ENCODE assay signal across 8 cellular contexts in genomic region chr5:14727428-14727865, GRCh38.
A peak's percentile ranks its signal among the peaks of the same experiment; 100 is the strongest.
DNase-seq lines count a peak whose midpoint lies in the region; ATAC-seq lines count a peak whose summit lies in the region.

No MANE protein-coding gene starts in this region.

- ATAC-seq in activated CD4-positive, CD25-positive, alpha-beta regulatory T cell treated with anti-CD3 and anti-CD28 coated beads, Interleukin-2, amount 50 U/mL, for 24 hours = no peak
- ATAC-seq in HG03457 (IDR thresholded peaks at IDR 0.05; ENCODE audit: unreplicated experiment) = peak; percentile 63

- DNase-seq in activated CD4-positive, CD25-positive, alpha-beta regulatory T cell (lab: John Stamatoyannopoulos, UW) = peak; percentile 50 to 70 (median 64)
- DNase-seq in NCI-H526 (lab: John Stamatoyannopoulos, UW) (peak; percentile 46 to 84), ecto neural progenitor cell (ENCODE audit: low spot score) (peak; percentile 82), medulla oblongata (ENCODE audit: extremely low spot score) (peak; percentile 97)
- DNase-seq in activated CD4-positive, alpha-beta T cell treated with anti-CD3 and anti-CD28 coated beads, Interleukin-2, amount 50 U/mL, for 4 hours = peak; percentile 58 to 60
- peak; percentile 55 for DNase-seq in stimulated activated CD8-positive, alpha-beta memory T cell treated with anti-CD3 and anti-CD28 coated beads, Interleukin-15, amount 100 ng/mL, for 1 hour (ENCODE audit: low read depth)
